8 cellular contexts compared by ENCODE assay signal in the genomic region with DNA sequence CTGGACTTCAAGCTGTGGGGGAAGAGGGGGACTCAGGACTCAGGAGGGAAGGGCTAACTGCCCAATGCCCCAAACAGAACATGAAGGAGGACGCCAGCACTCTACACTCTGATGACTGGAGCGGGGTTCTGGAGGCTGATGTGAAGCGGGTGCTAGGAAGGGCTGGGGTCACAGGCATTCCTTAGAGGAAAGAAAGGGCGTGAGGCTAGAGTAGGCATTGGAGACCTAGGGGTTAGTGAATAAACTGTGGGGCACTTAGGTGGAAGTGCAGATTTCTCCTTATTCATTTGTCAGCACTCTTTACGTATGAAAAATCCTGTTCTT. TPM values are rescaled to one million over a fixed set of nuclear protein-coding genes. Genes with fewer than 3 reads are reported as not detected.
A peak's percentile ranks its signal among the peaks of the same experiment; 100 is the strongest.
DNase-seq lines count a peak whose midpoint lies in the region; ATAC-seq and TF ChIP-seq lines count a peak whose summit lies in the region.

No MANE protein-coding gene starts in this region.

- BruUV-seq in PC-3 (replicated peaks; lab: Mats Ljungman, UMichigan): no TSS peak

- POLR2A ChIA-PET in PC-3 (lab: Charles Lee; ENCODE audit: unreplicated experiment): no interaction called here

- H3K27me3 Mint-ChIP-seq in activated T-cell treated with anti-CD3 and anti-CD28 coated beads, Interleukin-2, amount 50 U/mL, for 24 hours: peaks cover 2% of the 10 kb centered on the region

- no peak overlapping the region for H3K27ac ChIP-seq in PC-3 (ENCODE audit: low read length)
- no peak overlapping the region for H3K27ac ChIP-seq in iPS DF 6.9 (ENCODE audit: low read length)

- peaks cover 31% of the 10 kb centered on the region for H3K36me3 Mint-ChIP-seq in activated T-cell treated with anti-CD3 and anti-CD28 coated beads, Interleukin-2, amount 50 U/mL, for 24 hours (ENCODE audit: low read depth)
- peaks cover 13% of the 10 kb centered on the region for H3K36me3 Mint-ChIP-seq in stimulated activated effector memory CD8-positive, alpha-beta T cell treated with anti-CD3 and anti-CD28 coated beads, Interleukin-12 subunit alpha, Interleukin-12 subunit beta, amount 100 ng/mL, for 72 hours

- intact Hi-C loops in PC-3 (cut with micrococcal nuclease): no loop called here

- no peaks in the 10 kb centered on the region; the same call in 1 of the 2 replicates for H3K36me3 ChIP-seq in PC-3 (ENCODE audit: low read depth, low read length)
- no peaks in the 10 kb centered on the region; the same call in 1 of the 2 replicates for H3K36me3 ChIP-seq in iPS DF 6.9 (ENCODE audit: control insufficient read depth, insufficient read depth, low read length)

- peaks cover 27% of the 10 kb centered on the region for H3K79me2 ChIP-seq in PC-3 (ENCODE audit: low read length)

- H3K4me1 ChIP-seq in PC-3 (ENCODE audit: insufficient read depth, low read length) (peaks cover 6% of the 10 kb centered on the region), iPS DF 6.9 (ENCODE audit: control insufficient read depth, insufficient read depth, low read length) (peaks cover 4% of the 10 kb centered on the region; the same call in 1 of the 2 replicates)

- no peak for TF ChIP-seq CTCF in PC-3 (conservative IDR thresholded peaks at IDR 0.05; ENCODE audit: low read depth, low read length)

- H3F3A ChIP-seq in PC-3 (ENCODE audit: low read length, unreplicated experiment): no peaks in the 10 kb centered on the region

- H3K27me3 ChIP-seq in PC-3 (ENCODE audit: low read length): no peaks in the 10 kb centered on the region
- H3K27me3 ChIP-seq in iPS DF 6.9 (ENCODE audit: control insufficient read depth, insufficient read depth, low read length): peaks cover 2% of the 10 kb centered on the region; the same call in 1 of the 2 replicates

- H3K27ac Mint-ChIP-seq in activated T-cell treated with anti-CD3 and anti-CD28 coated beads, Interleukin-2, amount 50 U/mL, for 24 hours: peak overlapping the region; percentile 65
- H3K27ac Mint-ChIP-seq in stimulated activated effector memory CD8-positive, alpha-beta T cell treated with anti-CD3 and anti-CD28 coated beads, Interleukin-12 subunit alpha, Interleukin-12 subunit beta, amount 100 ng/mL, for 72 hours: no peak overlapping the region

- H3K4me3 Mint-ChIP-seq in activated T-cell treated with anti-CD3 and anti-CD28 coated beads, Interleukin-2, amount 50 U/mL, for 24 hours: no peak overlapping the region
- H3K4me3 Mint-ChIP-seq in stimulated activated effector memory CD8-positive, alpha-beta T cell treated with anti-CD3 and anti-CD28 coated beads, Interleukin-12 subunit alpha, Interleukin-12 subunit beta, amount 100 ng/mL, for 72 hours: peak overlapping the region; percentile 65

- no peak overlapping the region for H3K9ac ChIP-seq in PC-3 (ENCODE audit: low read length)

- no peak overlapping the region for H2AFZ ChIP-seq in PC-3 (ENCODE audit: low read length)

- CTCF ChIA-PET in PC-3 (lab: Charles Lee): no interaction called here

- no peaks in the 10 kb centered on the region for H3K9me3 ChIP-seq in PC-3 (ENCODE audit: low read length)
- no peaks in the 10 kb centered on the region for H3K9me3 ChIP-seq in iPS DF 6.9 (ENCODE audit: control insufficient read depth, insufficient read depth, low read length)

- no peak for DNase-seq in activated T-cell treated with anti-CD3 and anti-CD28 coated beads, Interleukin-2, amount 50 U/mL, for 24 hours
- DNase-seq in activated T-cell treated with anti-CD3 and anti-CD28 coated beads, Interleukin-2, amount 50 U/mL, for 48 hours: no peak
- DNase-seq in PC-3: no peak
- DNase-seq in iPS DF 6.9 (ENCODE audit: low read depth, low spot score): no peak
- no peak for DNase-seq in stimulated activated effector memory CD8-positive, alpha-beta T cell treated with anti-CD3 and anti-CD28 coated beads, Interleukin-12 subunit alpha, Interleukin-12 subunit beta, amount 100 ng/mL, for 72 hours (ENCODE audit: low spot score in 2 of 2)
- DNase-seq in NCI-H774 (lab: John Stamatoyannopoulos, UW): no peak
- no peak for DNase-seq in SW 1271 (lab: John Stamatoyannopoulos, UW)

- peak overlapping the region; percentile 72; the same call in 1 of the 2 replicates for H3K4me2 ChIP-seq in PC-3 (ENCODE audit: low read length)

- peaks cover 30% of the 10 kb centered on the region for H3K4me1 Mint-ChIP-seq in activated T-cell treated with anti-CD3 and anti-CD28 coated beads, Interleukin-2, amount 50 U/mL, for 24 hours (ENCODE audit: low read depth)
- peaks cover 1% of the 10 kb centered on the region for H3K4me1 Mint-ChIP-seq in stimulated activated effector memory CD8-positive, alpha-beta T cell treated with anti-CD3 and anti-CD28 coated beads, Interleukin-12 subunit alpha, Interleukin-12 subunit beta, amount 100 ng/mL, for 72 hours

- H3K9me2 ChIP-seq in PC-3 (replicated peaks; ENCODE audit: low read length): no peaks in the 10 kb centered on the region

- WGBS in iPS DF 6.9 (ENCODE audit: insufficient coverage, insufficient read length): no CpG with 5 or more reads among the region's 5 CpGs

- H4K20me1 ChIP-seq in PC-3 (ENCODE audit: low read length): no peaks in the 10 kb centered on the region

- ATAC-seq in PC-3 (no peak), GM18861 (IDR thresholded peaks at IDR 0.05; ENCODE audit: unreplicated experiment) (no peak)
- ATAC-seq in stimulated activated effector memory CD8-positive, alpha-beta T cell treated with anti-CD3 and anti-CD28 coated beads, Interleukin-12 subunit alpha, Interleukin-12 subunit beta, amount 100 ng/mL, for 72 hours: no peak

- H3K4me3 ChIP-seq in PC-3 (ENCODE audit: low read length) (no peak overlapping the region), iPS DF 6.9 (ENCODE audit: low read length) (peak overlapping the region; percentile 47; the same call in 1 of the 2 replicates)

- no peaks in the 10 kb centered on the region for H3K9me3 Mint-ChIP-seq in activated T-cell treated with anti-CD3 and anti-CD28 coated beads, Interleukin-2, amount 50 U/mL, for 24 hours
- H3K9me3 Mint-ChIP-seq in stimulated activated effector memory CD8-positive, alpha-beta T cell treated with anti-CD3 and anti-CD28 coated beads, Interleukin-12 subunit alpha, Interleukin-12 subunit beta, amount 100 ng/mL, for 72 hours: no peaks in the 10 kb centered on the region

RNA-seq across cellular contexts. Expression of gene LMF1, which starts 0.8 kb away (rescaled TPM):
- total RNA-seq in PC-3 (2014; rRNA removed): 12.9 and 13.5 TPM in 2 replicates

RNA-seq across cellular contexts. Expression of gene SOX8, which starts 10.0 kb away (rescaled TPM):
- 0.47 and 0.92 TPM in 2 replicates for total RNA-seq in PC-3 (2014; rRNA removed)
